8 cellular contexts compared by ENCODE assay signal in the genomic region with DNA sequence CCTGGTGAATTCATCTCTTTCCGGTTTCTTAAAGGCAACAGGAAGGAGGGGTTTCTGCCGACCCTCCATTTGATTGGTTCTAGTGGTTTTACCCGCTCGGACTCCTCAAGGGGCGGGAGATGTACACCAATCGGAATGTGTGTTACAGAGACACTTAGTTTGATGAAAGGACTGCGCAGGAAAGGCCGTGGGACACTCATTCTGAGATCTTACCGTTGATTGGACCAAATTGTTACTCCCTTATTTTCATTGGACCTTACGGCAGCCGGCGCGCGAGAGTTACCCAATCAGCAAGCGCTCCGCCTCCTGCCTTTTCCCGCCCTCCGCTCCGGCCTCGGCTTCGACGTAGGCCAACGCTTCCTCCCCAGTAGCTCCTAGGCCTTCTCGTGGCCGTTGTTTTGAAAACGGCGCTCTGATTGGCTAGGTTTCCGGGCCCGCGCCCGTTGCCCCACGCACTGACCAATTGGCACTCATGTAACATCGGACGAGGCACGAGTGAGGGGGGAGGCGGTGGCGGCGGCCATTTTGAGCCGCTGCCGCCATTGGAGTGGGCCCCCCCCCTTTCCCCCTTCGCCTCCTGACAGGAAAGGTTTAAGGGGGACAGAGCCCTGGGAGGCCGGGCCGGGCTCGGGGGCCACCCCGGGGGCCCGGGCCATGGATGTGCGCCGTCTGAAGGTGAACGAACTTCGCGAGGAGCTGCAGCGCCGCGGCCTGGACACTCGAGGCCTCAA. TPM values are rescaled to one million over a fixed set of nuclear protein-coding genes. Genes with fewer than 3 reads are reported as not detected.
DNase-seq lines count a peak whose midpoint lies in the region; ATAC-seq and TF ChIP-seq lines count a peak whose summit lies in the region.

A gene (plus strand): TSS at position 523 of the 731 bp plus-strand sequence. CDS start 132 bp downstream, at position 655.

- H3K27me3 ChIP-seq in KMS-11 (ENCODE audit: insufficient read depth, low read depth) (peaks cover 4% of the 10 kb centered on the region; the same call in 1 of the 2 replicates), Peyer's patch (no peaks in the 10 kb centered on the region), esophagus (ENCODE audit: control insufficient read depth in 1 of 2, insufficient read depth in 2 of 2, low read length in 2 of 2) (no peaks in the 10 kb centered on the region), mucosa of stomach (ENCODE audit: control insufficient read depth, insufficient read depth, low read length) (no peaks in the 10 kb centered on the region)

- TF ChIP-seq CTCF in KMS-11 (conservative IDR thresholded peaks at IDR 0.05; ENCODE audit: low read depth, low read length) (0 out of 2 replicates have a peak, but pooled peaks have one; percentile 19), Peyer's patch (IDR thresholded peaks at IDR 0.05) (peak in 4 of 6 experiments; percentile 10 to 42 (median 36))

- peaks cover 11% of the 10 kb centered on the region for H3K36me3 ChIP-seq in KMS-11 (ENCODE audit: insufficient read depth)
- H3K36me3 ChIP-seq in Peyer's patch = peaks cover 0 to 26% (median 0%) of the 10 kb centered on the region in 3 donors
- peaks cover 6 to 8% of the 10 kb centered on the region in 2 donors for H3K36me3 ChIP-seq in esophagus (ENCODE audit: control insufficient read depth in 2 of 2, insufficient read depth in 2 of 2, low read length in 1 of 2)
- H3K36me3 ChIP-seq in mucosa of stomach (ENCODE audit: control insufficient read depth, insufficient read depth, low read length) = peaks cover 2% of the 10 kb centered on the region

- H3K9ac ChIP-seq in KMS-11 = peak within 1 kb of the TSS; percentile 100
- peak within 1 kb of the TSS; percentile 98 for H3K9ac ChIP-seq in mucosa of stomach (ENCODE audit: low read length)

- peak; percentile 63 for ATAC-seq in GM21737 (IDR thresholded peaks at IDR 0.05; ENCODE audit: unreplicated experiment)

- H3K4me2 ChIP-seq in KMS-11 = peak within 1 kb of the TSS; percentile 89; the same call in 1 of the 2 replicates

- 0 to 1% methylated on average over 49 to 55 of the region's 55 CpGs for whole genome bisulfite sequencing in esophagus, 2 donors

- peak in 1 of 2 donors; percentile 7 for TF ChIP-seq POLR2A in Peyer's patch (IDR thresholded peaks at IDR 0.05)

- peaks cover 24% of the 10 kb centered on the region for H3K4me1 ChIP-seq in KMS-11 (ENCODE audit: low read depth, poor library complexity, severe bottlenecking)
- peaks cover 0 to 21% (median 6%) of the 10 kb centered on the region in 4 donors for H3K4me1 ChIP-seq in Peyer's patch
- H3K4me1 ChIP-seq in esophagus (ENCODE audit: control insufficient read depth in 2 of 2, insufficient read depth in 2 of 2, low read length in 1 of 2) = peaks cover 5 to 7% of the 10 kb centered on the region in 2 donors
- H3K4me1 ChIP-seq in mucosa of stomach (ENCODE audit: control insufficient read depth, insufficient read depth, low read length) = peaks cover 25% of the 10 kb centered on the region

- DNase-seq in DMS79 treated with DMSO at 0.1 percent for 48 hours (lab: John Stamatoyannopoulos, UW) (peak; percentile 100), Peyer's patch (peak; percentile 97 to 99 (median 99))
- peak; percentile 100 for DNase-seq in activated T-cell treated with anti-CD3 and anti-CD28 coated beads, Interleukin-2, amount 50 U/mL, for 48 hours
- DNase-seq in stimulated activated CD8-positive, alpha-beta memory T cell treated with anti-CD3 and anti-CD28 coated beads, Interleukin-7, amount 100 ng/mL, for 1 hour (ENCODE audit: low read depth in 2 of 2) = peak; percentile 99

- H4K20me1 ChIP-seq in KMS-11 (ENCODE audit: insufficient read depth) = no peaks in the 10 kb centered on the region

- H3K27ac ChIP-seq in KMS-11 (peak within 1 kb of the TSS; percentile 100), Peyer's patch (peak within 1 kb of the TSS; percentile 97 to 100 (median 100)), esophagus (ENCODE audit: low read depth in 2 of 2, low read length in 1 of 2) (peak within 1 kb of the TSS; percentile 99 to 100)

- H3K4me3 ChIP-seq in KMS-11 (IDR thresholded peaks at IDR 0.05; ENCODE audit: insufficient read depth, low read depth, low read length) (peak within 1 kb of the TSS; percentile 46), Peyer's patch (peak within 1 kb of the TSS; percentile 85 to 97 (median 96)), esophagus (ENCODE audit: low read depth in 1 of 2, low read length in 2 of 2) (peak within 1 kb of the TSS; percentile 94 to 99), mucosa of stomach (ENCODE audit: low read length) (peak within 1 kb of the TSS; percentile 53)

- H3K9me3 ChIP-seq in Peyer's patch (no peaks in the 10 kb centered on the region), esophagus (ENCODE audit: control insufficient read depth in 2 of 2, insufficient read depth in 1 of 2, low read depth in 1 of 2, low read length in 1 of 2) (no peaks in the 10 kb centered on the region), mucosa of stomach (ENCODE audit: control insufficient read depth, low read length) (no peaks in the 10 kb centered on the region)

- peak within 1 kb of the TSS; percentile 96 for H2AFZ ChIP-seq in KMS-11 (ENCODE audit: low read depth)

- H3K79me2 ChIP-seq in KMS-11 (ENCODE audit: insufficient read depth, low read depth) = peaks cover 48% of the 10 kb centered on the region

RNA-seq across cellular contexts. Expression of the gene that starts here (rescaled TPM):
- 100 to 1,000 TPM; 123 to 244 (median 167) TPM for total RNA-seq in Peyer's patch
- polyA plus RNA-seq in esophagus = 10 to 100 TPM; 64.9 to 73.4 TPM

Comparison
In these comparisons a context has a peak if more than half of its experiments do, and no peak if none do; other contexts are left out.
1. Peak in every context shown above with its lines: DNase-seq, ATAC-seq, H3K4me3 ChIP-seq and H3K27ac ChIP-seq.
2. H3K4me3 ChIP-seq: peak in every context shown above with its lines; median percentile 96 in esophagus; 96 in Peyer's patch; 53 in mucosa of stomach; 46 in KMS-11.